In the genomic region with DNA sequence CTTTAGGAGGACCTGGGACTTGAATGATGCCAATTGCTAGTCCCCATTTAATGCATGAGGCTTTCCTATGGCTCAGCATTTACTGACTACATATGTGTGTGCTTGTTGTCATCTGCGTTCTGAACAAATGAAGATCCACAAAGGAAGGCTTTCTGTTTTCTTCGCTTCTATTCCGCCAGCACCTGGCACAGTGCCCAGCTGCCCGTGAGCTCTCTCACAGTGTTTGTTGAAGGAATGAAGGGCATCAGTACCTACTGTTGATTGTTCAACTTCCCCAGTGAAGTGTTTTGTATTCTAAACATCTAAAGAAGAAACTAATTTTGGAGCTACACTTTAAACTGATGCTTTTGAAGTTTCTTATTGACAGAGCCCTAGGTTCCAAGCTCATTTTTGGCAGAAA, we compare ENCODE assay signal across 16 cellular contexts.
A peak's percentile ranks its signal among the peaks of the same experiment; 100 is the strongest.
DNase-seq lines count a peak whose midpoint lies in the region; ATAC-seq and TF ChIP-seq lines count a peak whose summit lies in the region.
"Had no signal": no experiment of that assay in that cellular context is flagged by ENCODE, and none has a peak within 500 bp of the region (broad histone marks: within the 10 kb centered on the region; RNA-seq: fewer than 3 reads in every experiment).

No MANE protein-coding gene starts in this region.

- H3K27me3 ChIP-seq in right lobe of liver (no peaks in the 10 kb centered on the region), prostate gland (replicated peaks; ENCODE audit: insufficient read depth) (no peaks in the 10 kb centered on the region)
- H3K27me3 ChIP-seq: ovary had no signal

- DNase-seq in DMS53 (lab: John Stamatoyannopoulos, UW), result peak; percentile 84
- DNase-seq in NCI-H1417 treated with DMSO at 0.1 percent for 48 hours (lab: John Stamatoyannopoulos, UW), result peak; percentile 58
- peak; percentile 31 for DNase-seq in NCI-H774 (lab: John Stamatoyannopoulos, UW)
- peak; percentile 42 to 71 (median 64) for DNase-seq in right lobe of liver
- no peak for DNase-seq in activated gamma-delta T cell treated with Interleukin-2 at 50 U/mL for 16 hours
- DNase-seq in prostate gland (ENCODE audit: low spot score), result no peak
- no peak for DNase-seq in NCI-H226
- DNase-seq: activated CD4-positive, alpha-beta T cell treated with anti-CD3 and anti-CD28 coated beads, Interleukin-2, amount 50 U/mL, for 48 hours; activated naive CD8-positive, alpha-beta T cell treated with anti-CD3 and anti-CD28 coated beads, Interleukin-2, amount 50 U/mL, for 24 hours; AML-193; central memory CD4-positive, alpha-beta T cell; HFFc6; left ventricle myocardium superior; NCI-H82; ovary; stimulated activated CD4-positive, alpha-beta T cell treated with anti-CD3 and anti-CD28 coated beads, Interleukin-4, amount 100 ng/mL, for 24 hours had no signal

- no peak for TF ChIP-seq CTCF in right lobe of liver (IDR thresholded peaks at IDR 0.05)
- no peak for TF ChIP-seq CTCF in prostate gland (IDR thresholded peaks at IDR 0.05)

- ATAC-seq in right lobe of liver, result peak; percentile 55 to 67 (median 59)
- ATAC-seq: activated naive CD8-positive, alpha-beta T cell treated with anti-CD3 and anti-CD28 coated beads, Interleukin-2, amount 50 U/mL, for 24 hours; left ventricle myocardium superior had no signal

- no peak for TF ChIP-seq POLR2A in right lobe of liver (IDR thresholded peaks at IDR 0.05)
- TF ChIP-seq POLR2A in prostate gland (IDR thresholded peaks at IDR 0.05), result no peak

- H3K9me3 ChIP-seq in right lobe of liver, result no peaks in the 10 kb centered on the region
- H3K9me3 ChIP-seq in prostate gland, result no peaks in the 10 kb centered on the region
- H3K9me3 ChIP-seq: ovary had no signal

- intact Hi-C loops in right lobe of liver (cut with DNase I), result no loop called here
- intact Hi-C loops in prostate gland (cut with DNase I), result no loop called here

- 5% methylated on average over 2 of the region's 4 CpGs for WGBS in right lobe of liver (ENCODE audit: insufficient coverage, low coverage, low lambda C conversion rate, missing lambda C conversion rate)
- WGBS in prostate gland, result 35% methylated on average over 4 of the region's 4 CpGs

- H3K27ac ChIP-seq in right lobe of liver (peak overlapping the region; percentile 28 to 86 (median 83)), prostate gland (no peak overlapping the region)
- H3K27ac ChIP-seq: ovary had no signal

- no peak overlapping the region for H3K4me3 ChIP-seq in right lobe of liver
- no peak overlapping the region for H3K4me3 ChIP-seq in prostate gland
- H3K4me3 ChIP-seq: ovary had no signal

- H3K4me1 ChIP-seq in right lobe of liver, result peaks cover 0 to 59% (median 15%) of the 10 kb centered on the region in 4 donors
- H3K4me1 ChIP-seq in prostate gland (replicated peaks), result no peaks in the 10 kb centered on the region

- no peaks in the 10 kb centered on the region for H3K36me3 ChIP-seq in right lobe of liver
- H3K36me3 ChIP-seq in prostate gland, result no peaks in the 10 kb centered on the region
- H3K36me3 ChIP-seq: ovary had no signal

Comparison
In these comparisons a context has a peak if more than half of its experiments do, and no peak if none do; other contexts are left out.
1. DNase-seq: peak in DMS53 (single experiment), NCI-H1417 treated with DMSO at 0.1 percent for 48 hours (single experiment), NCI-H774 (single experiment) and right lobe of liver (3 of 3); none in activated gamma-delta T cell treated with Interleukin-2 at 50 U/mL for 16 hours (single experiment), prostate gland (single experiment) and NCI-H226 (single experiment).
2. H3K27ac ChIP-seq: peak in right lobe of liver (3 of 3); none in prostate gland (0 of 2).